Comparison of ENCODE assay signal across 8 cellular contexts in genomic region chr14:21269252-21270046, GRCh38. TPM values are rescaled to one million over a fixed set of nuclear protein-coding genes. Genes with fewer than 3 reads are reported as not detected.
DNase-seq lines count a peak whose midpoint lies in the region; ATAC-seq and TF ChIP-seq lines count a peak whose summit lies in the region.

TSS of gene HNRNPC (minus strand) at chr14:21269442. CDS start at chr14:21234193, 35,249 bp downstream.

- H3K4me3 Mint-ChIP-seq in dendritic cell treated with granulocyte-macrophage colony-stimulating factor and Interleukin-4, amounts not matched to agents 40 ng/mL and 50 ng/mL, for 4 days, result peak within 1 kb of the TSS; percentile 100

- ATAC-seq in GM19395 (IDR thresholded peaks at IDR 0.05; ENCODE audit: unreplicated experiment), result peak; percentile 92
- ATAC-seq in HG03565 (IDR thresholded peaks at IDR 0.05; ENCODE audit: unreplicated experiment), result peak; percentile 86
- ATAC-seq in left lobe of liver, result peak; percentile 90

- peaks cover 37% of the 10 kb centered on the region for H3K4me1 Mint-ChIP-seq in dendritic cell treated with granulocyte-macrophage colony-stimulating factor and Interleukin-4, amounts not matched to agents 40 ng/mL and 50 ng/mL, for 4 days (ENCODE audit: low read depth)

- DNase-seq in NCI-H774 (lab: John Stamatoyannopoulos, UW), result peak; percentile 100
- DNase-seq in activated CD4-positive, alpha-beta T cell treated with anti-CD3 and anti-CD28 coated beads, Interleukin-2, amount 50 U/mL, for 4 hours, result peak; percentile 100
- peak; percentile 100 for DNase-seq in left lobe of liver (ENCODE audit: low spot score)
- DNase-seq in stimulated activated CD4-positive, alpha-beta T cell treated with anti-CD3 and anti-CD28 coated beads, Interleukin-2, amount 100 ng/mL, for 4 hours (ENCODE audit: low read depth), result peak; percentile 100

- H3K27ac Mint-ChIP-seq in dendritic cell treated with granulocyte-macrophage colony-stimulating factor and Interleukin-4, amounts not matched to agents 40 ng/mL and 50 ng/mL, for 4 days, result peak within 1 kb of the TSS; percentile 98

- peak within 1 kb of the TSS; percentile 92 for H3K27ac ChIP-seq in C4-2B

- no peak for TF ChIP-seq CTCF in C4-2B (conservative IDR thresholded peaks at IDR 0.05)

- intact Hi-C loops in dendritic cell treated with granulocyte-macrophage colony-stimulating factor and Interleukin-4, amounts not matched to agents 40 ng/mL and 50 ng/mL, for 4 days (cut with micrococcal nuclease), result loop anchor here (1.0 kb wide), 1 partner anchor 115 kb away; the partner anchor contains the start of gene SUPT16H

- peaks cover 44% of the 10 kb centered on the region for H3K36me3 Mint-ChIP-seq in dendritic cell treated with granulocyte-macrophage colony-stimulating factor and Interleukin-4, amounts not matched to agents 40 ng/mL and 50 ng/mL, for 4 days (ENCODE audit: low read depth)

- no peaks in the 10 kb centered on the region for H3K27me3 Mint-ChIP-seq in dendritic cell treated with granulocyte-macrophage colony-stimulating factor and Interleukin-4, amounts not matched to agents 40 ng/mL and 50 ng/mL, for 4 days

- H3K9me3 Mint-ChIP-seq in dendritic cell treated with granulocyte-macrophage colony-stimulating factor and Interleukin-4, amounts not matched to agents 40 ng/mL and 50 ng/mL, for 4 days, result no peaks in the 10 kb centered on the region

RNA-seq across cellular contexts. Expression of gene HNRNPC, which starts in this region (rescaled TPM):
- total RNA-seq in left lobe of liver, result 162 TPM

Comparison
In these comparisons a context has a peak if more than half of its experiments do, and no peak if none do; other contexts are left out.
1. Peak in every context shown above with its lines: DNase-seq, ATAC-seq and H3K27ac ChIP-seq.